36 cellular contexts compared by ENCODE assay signal in the genomic region with DNA sequence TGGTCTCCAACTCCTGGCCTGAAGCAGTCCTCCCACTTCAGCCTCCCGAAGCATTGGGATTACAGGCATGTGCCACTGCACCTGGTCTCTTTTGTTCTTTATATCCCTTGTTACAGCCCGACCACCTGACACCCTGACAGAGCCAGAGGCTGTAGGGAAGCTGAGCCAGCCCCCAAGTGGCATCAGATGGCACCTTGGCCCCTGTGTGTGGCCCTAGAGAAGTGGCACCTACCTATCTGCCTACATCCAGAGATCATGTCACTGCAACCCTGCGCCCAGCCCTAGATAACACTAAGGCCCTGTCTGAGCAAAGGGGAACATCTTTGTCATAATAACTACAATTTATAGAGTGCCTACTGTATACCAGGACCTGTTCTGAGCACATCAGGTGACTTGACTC.
"Had no signal": no experiment of that assay in that cellular context is flagged by ENCODE, and none has a peak within 500 bp of the region (broad histone marks: within the 10 kb centered on the region; RNA-seq: fewer than 3 reads in every experiment).

No MANE protein-coding gene starts in this region.

- H3K9me3 Mint-ChIP-seq: activated B cell treated with CpG ODN at 0.5 μM for 24 hours; activated CD4-positive, alpha-beta memory T cell treated with anti-CD3 and anti-CD28 coated beads for 36 hours; activated CD4-positive, alpha-beta T cell treated with anti-CD3 and anti-CD28 coated beads, Interleukin-2, amount 10 ng/mL, durations not matched to agents 24 days and 14 days; activated CD8-positive, alpha-beta T cell treated with anti-CD3 and anti-CD28 coated beads for 36 hours; activated naive CD4-positive, alpha-beta T cell treated with anti-CD3 and anti-CD28 coated beads for 36 hours; activated naive CD4-positive, alpha-beta T cell treated with anti-CD3 and anti-CD28 coated beads, Interleukin-2, amount 50 U/mL, for 72 hours; activated naive CD8-positive, alpha-beta T cell treated with anti-CD3 and anti-CD28 coated beads, Interleukin-2, amount 10 ng/mL, durations not matched to agents 7 days and 5 days; activated naive CD8-positive, alpha-beta T cell treated with anti-CD3 and anti-CD28 coated beads, Interleukin-2, amount 50 U/mL, for 24 hours; activated T-cell treated with anti-CD3 and anti-CD28 coated beads, Interleukin-2, amount 50 U/mL, for 4 hours; activated T-helper 1 cell treated with anti-CD3 and anti-CD28 coated beads, Interleukin-12 subunit alpha, Interleukin-12 subunit beta, Interleukin-2, Interleukin-4 antibody, amounts not matched to agents 30 ng/mL and 10 ng/mL and 1 ng/mL, durations not matched to agents 14 hours and 24 hours and 36 hours; activated T-helper 17 cell treated with anti-CD3 and anti-CD28 coated beads, Interleukin-2, amount 50 U/mL, for 72 hours; T-helper 1 cell treated with Interleukin-12 subunit alpha and Interleukin-12 subunit beta and Interleukin-4 antibody, amounts not matched to agents 30 μg/mL and 1 μg/mL, for 36 hours; T-helper 2 cell treated with Interferon-gamma antibody and Interleukin-4, amounts not matched to agents 5 μg/mL and 100 μg/mL, for 36 hours had no signal

- ATAC-seq: activated CD8-positive, alpha-beta T cell treated with anti-CD3 and anti-CD28 coated beads for 36 hours; activated naive CD4-positive, alpha-beta T cell treated with anti-CD3 and anti-CD28 coated beads, Interleukin-2, amount 50 U/mL, for 72 hours; activated naive CD8-positive, alpha-beta T cell treated with anti-CD3 and anti-CD28 coated beads, Interleukin-2, amount 50 U/mL, for 24 hours; activated T-cell treated with anti-CD3 and anti-CD28 coated beads, Interleukin-2, amount 50 U/mL, for 4 hours; activated T-cell treated with anti-CD3 and anti-CD28 coated beads, Interleukin-2, amount 50 U/mL, for 72 hours; activated T-helper 17 cell treated with anti-CD3 and anti-CD28 coated beads, Interleukin-2, amount 50 U/mL, for 72 hours had no signal

- H3K4me1 Mint-ChIP-seq: activated B cell treated with CpG ODN at 0.5 μM for 24 hours; activated CD4-positive, alpha-beta T cell treated with anti-CD3 and anti-CD28 coated beads, Interleukin-2, amount 10 ng/mL, durations not matched to agents 24 days and 14 days; activated naive CD8-positive, alpha-beta T cell treated with anti-CD3 and anti-CD28 coated beads, Interleukin-2, amount 10 ng/mL, durations not matched to agents 7 days and 5 days; activated naive CD8-positive, alpha-beta T cell treated with anti-CD3 and anti-CD28 coated beads, Interleukin-2, amount 50 U/mL, for 24 hours; activated T-helper 17 cell treated with anti-CD3 and anti-CD28 coated beads, Interleukin-2, amount 50 U/mL, for 72 hours; brain had no signal

- H3K9me3 ChIP-seq: ascending aorta had no signal

- H3K36me3 ChIP-seq: ascending aorta, cardiac muscle cell had no signal

- H3K4me1 ChIP-seq: ascending aorta had no signal

- DNase-seq: activated B cell treated with CpG ODN at 0.5 μM for 24 hours; activated CD4-positive, alpha-beta memory T cell treated with anti-CD3 and anti-CD28 coated beads for 36 hours; activated CD4-positive, alpha-beta T cell treated with anti-CD3 and anti-CD28 coated beads for 4 hours; activated CD4-positive, alpha-beta T cell treated with anti-CD3 and anti-CD28 coated beads, Interleukin-2, amount 10 ng/mL, durations not matched to agents 24 days and 14 days; activated CD4-positive, alpha-beta T cell treated with anti-CD3 and anti-CD28 coated beads, Interleukin-2, amount 50 U/mL, for 1 hour; activated CD4-positive, alpha-beta T cell treated with anti-CD3 and anti-CD28 coated beads, Interleukin-2, amount 50 U/mL, for 4 hours; activated CD4-positive, CD25-positive, alpha-beta regulatory T cell treated with anti-CD3 and anti-CD28 coated beads, Interleukin-2, amount 50 U/mL, for 72 hours; activated CD8-positive, alpha-beta memory T cell treated with anti-CD3 and anti-CD28 coated beads, Interleukin-2, amount 50 U/mL, for 4 hours; activated CD8-positive, alpha-beta T cell treated with anti-CD3 and anti-CD28 coated beads for 36 hours; activated effector memory CD4-positive, alpha-beta T cell treated with anti-CD3 and anti-CD28 coated beads, Interleukin-2, amount 50 U/mL, for 16 hours; activated gamma-delta T cell treated with Interleukin-2 at 50 U/mL for 16 hours; activated naive CD4-positive, alpha-beta T cell; activated naive CD4-positive, alpha-beta T cell treated with anti-CD3 and anti-CD28 coated beads for 36 hours; activated naive CD4-positive, alpha-beta T cell treated with anti-CD3 and anti-CD28 coated beads, Interleukin-2, amount 50 U/mL, for 16 hours; activated naive CD8-positive, alpha-beta T cell treated with anti-CD3 and anti-CD28 coated beads, Interleukin-2, amount 10 ng/mL, durations not matched to agents 7 days and 5 days; activated naive CD8-positive, alpha-beta T cell treated with anti-CD3 and anti-CD28 coated beads, Interleukin-2, amount 50 U/mL, for 24 hours; activated T-cell treated with anti-CD3 and anti-CD28 coated beads for 4 hours; activated T-cell treated with anti-CD3 and anti-CD28 coated beads, Interleukin-2, amount 50 U/mL, for 1 hour; activated T-cell treated with anti-CD3 and anti-CD28 coated beads, Interleukin-2, amount 50 U/mL, for 4 hours; activated T-cell treated with anti-CD3 and anti-CD28 coated beads, Interleukin-2, amount 50 U/mL, for 72 hours; amygdala; anterior cingulate cortex; central memory CD4-positive, alpha-beta T cell; SW 1271; T-helper 1 cell; T-helper 2 cell; T-helper 9 cell had no signal

- H3K4me3 Mint-ChIP-seq: activated B cell treated with CpG ODN at 0.5 μM for 24 hours; activated CD4-positive, alpha-beta memory T cell treated with anti-CD3 and anti-CD28 coated beads for 36 hours; activated CD4-positive, alpha-beta T cell treated with anti-CD3 and anti-CD28 coated beads, Interleukin-2, amount 10 ng/mL, durations not matched to agents 24 days and 14 days; activated CD8-positive, alpha-beta T cell treated with anti-CD3 and anti-CD28 coated beads for 36 hours; activated naive CD4-positive, alpha-beta T cell treated with anti-CD3 and anti-CD28 coated beads for 36 hours; activated naive CD8-positive, alpha-beta T cell treated with anti-CD3 and anti-CD28 coated beads, Interleukin-2, amount 10 ng/mL, durations not matched to agents 7 days and 5 days; activated naive CD8-positive, alpha-beta T cell treated with anti-CD3 and anti-CD28 coated beads, Interleukin-2, amount 50 U/mL, for 24 hours; activated T-cell treated with anti-CD3 and anti-CD28 coated beads, Interleukin-2, amount 50 U/mL, for 4 hours; activated T-cell treated with anti-CD3 and anti-CD28 coated beads, Interleukin-2, amount 50 U/mL, for 72 hours; activated T-helper 1 cell treated with anti-CD3 and anti-CD28 coated beads, Interleukin-12 subunit alpha, Interleukin-12 subunit beta, Interleukin-2, Interleukin-4 antibody, amounts not matched to agents 30 ng/mL and 10 ng/mL and 1 ng/mL, durations not matched to agents 14 hours and 24 hours and 36 hours; activated T-helper 17 cell treated with anti-CD3 and anti-CD28 coated beads, Interleukin-2, amount 50 U/mL, for 72 hours; brain; T-helper 1 cell treated with Interleukin-12 subunit alpha and Interleukin-12 subunit beta and Interleukin-4 antibody, amounts not matched to agents 30 μg/mL and 1 μg/mL, for 36 hours; T-helper 2 cell treated with Interferon-gamma antibody and Interleukin-4, amounts not matched to agents 5 μg/mL and 100 μg/mL, for 36 hours had no signal

- H3K27ac Mint-ChIP-seq: activated B cell treated with CpG ODN at 0.5 μM for 24 hours; activated CD4-positive, alpha-beta memory T cell treated with anti-CD3 and anti-CD28 coated beads for 36 hours; activated CD4-positive, alpha-beta T cell treated with anti-CD3 and anti-CD28 coated beads, Interleukin-2, amount 10 ng/mL, durations not matched to agents 24 days and 14 days; activated CD8-positive, alpha-beta T cell treated with anti-CD3 and anti-CD28 coated beads for 36 hours; activated naive CD4-positive, alpha-beta T cell treated with anti-CD3 and anti-CD28 coated beads for 36 hours; activated naive CD4-positive, alpha-beta T cell treated with anti-CD3 and anti-CD28 coated beads, Interleukin-2, amount 50 U/mL, for 72 hours; activated naive CD8-positive, alpha-beta T cell treated with anti-CD3 and anti-CD28 coated beads, Interleukin-2, amount 10 ng/mL, durations not matched to agents 7 days and 5 days; activated naive CD8-positive, alpha-beta T cell treated with anti-CD3 and anti-CD28 coated beads, Interleukin-2, amount 50 U/mL, for 24 hours; activated T-cell treated with anti-CD3 and anti-CD28 coated beads, Interleukin-2, amount 50 U/mL, for 72 hours; activated T-helper 1 cell treated with anti-CD3 and anti-CD28 coated beads, Interleukin-12 subunit alpha, Interleukin-12 subunit beta, Interleukin-2, Interleukin-4 antibody, amounts not matched to agents 30 ng/mL and 10 ng/mL and 1 ng/mL, durations not matched to agents 14 hours and 24 hours and 36 hours; activated T-helper 17 cell treated with anti-CD3 and anti-CD28 coated beads, Interleukin-2, amount 50 U/mL, for 72 hours; brain; T-helper 1 cell treated with Interleukin-12 subunit alpha and Interleukin-12 subunit beta and Interleukin-4 antibody, amounts not matched to agents 30 μg/mL and 1 μg/mL, for 36 hours; T-helper 2 cell treated with Interferon-gamma antibody and Interleukin-4, amounts not matched to agents 5 μg/mL and 100 μg/mL, for 36 hours had no signal

- H3K36me3 Mint-ChIP-seq: activated CD4-positive, alpha-beta memory T cell treated with anti-CD3 and anti-CD28 coated beads for 36 hours; activated naive CD4-positive, alpha-beta T cell treated with anti-CD3 and anti-CD28 coated beads, Interleukin-2, amount 50 U/mL, for 72 hours; activated naive CD8-positive, alpha-beta T cell treated with anti-CD3 and anti-CD28 coated beads, Interleukin-2, amount 10 ng/mL, durations not matched to agents 7 days and 5 days; brain had no signal

- H3K27me3 ChIP-seq: ascending aorta, cardiac muscle cell had no signal

- H3K27me3 Mint-ChIP-seq: activated CD4-positive, alpha-beta memory T cell treated with anti-CD3 and anti-CD28 coated beads for 36 hours; activated CD4-positive, alpha-beta T cell treated with anti-CD3 and anti-CD28 coated beads, Interleukin-2, amount 10 ng/mL, durations not matched to agents 24 days and 14 days; activated naive CD8-positive, alpha-beta T cell treated with anti-CD3 and anti-CD28 coated beads, Interleukin-2, amount 10 ng/mL, durations not matched to agents 7 days and 5 days had no signal

- H3K27ac ChIP-seq: ascending aorta, cardiac muscle cell, VCaP had no signal

- H3K4me3 ChIP-seq: ascending aorta, cardiac muscle cell had no signal
